14 cellular contexts compared by ENCODE assay signal in the genomic region with DNA sequence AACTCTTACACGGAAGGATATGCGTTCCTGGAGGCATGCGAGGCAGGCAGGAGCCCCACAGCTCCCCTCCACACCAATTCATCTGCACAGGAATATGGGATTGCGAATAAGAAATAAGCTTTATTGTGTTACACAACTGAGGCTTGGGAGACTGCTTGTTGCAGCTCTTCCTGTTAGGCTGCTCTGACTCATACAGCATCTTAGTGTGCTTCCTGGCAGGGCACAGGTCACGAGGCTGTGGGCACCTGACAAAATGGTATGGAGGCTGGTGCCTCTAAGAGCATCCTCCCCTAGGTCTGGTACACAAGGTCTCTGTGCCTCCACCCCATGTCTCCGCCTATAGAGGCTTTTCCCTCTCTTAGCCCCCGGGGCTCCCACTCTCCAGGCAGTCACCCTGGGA. TPM values are rescaled to one million over a fixed set of nuclear protein-coding genes. Genes with fewer than 3 reads are reported as not detected.
DNase-seq lines count a peak whose midpoint lies in the region; ATAC-seq and TF ChIP-seq lines count a peak whose summit lies in the region.
"Had no signal": no experiment of that assay in that cellular context is flagged by ENCODE, and none has a peak within 500 bp of the region (broad histone marks: within the 10 kb centered on the region; RNA-seq: fewer than 3 reads in every experiment).

No MANE protein-coding gene starts in this region.

- no peak overlapping the region for H3K4me3 Mint-ChIP-seq in activated CD8-positive, alpha-beta memory T cell treated with anti-CD3 and anti-CD28 coated beads, Interleukin-2, amount 10 ng/mL, durations not matched to agents 7 days and 5 days
- no peak overlapping the region for H3K4me3 Mint-ChIP-seq in stimulated activated naive CD8-positive, alpha-beta T cell treated with anti-CD3 and anti-CD28 coated beads, Interleukin-15, amount 100 ng/mL, for 72 hours

- H3K9ac ChIP-seq in MM.1S (ENCODE audit: low read length) = no peak overlapping the region

- peak; percentile 50 for DNase-seq in activated CD8-positive, alpha-beta memory T cell treated with anti-CD3 and anti-CD28 coated beads, Interleukin-2, amount 10 ng/mL, durations not matched to agents 7 days and 5 days
- no peak for DNase-seq in activated CD8-positive, alpha-beta memory T cell treated with anti-CD3 and anti-CD28 coated beads for 24 hours
- DNase-seq in RPMI7951 (ENCODE audit: low read depth) (peak; percentile 66), fibroblast of villous mesenchyme (ENCODE audit: low read depth) (peak; percentile 58), MM.1S (no peak), DMS79 (lab: John Stamatoyannopoulos, UW) (no peak)
- DNase-seq in stimulated activated naive CD8-positive, alpha-beta T cell treated with anti-CD3 and anti-CD28 coated beads, Interleukin-15, amount 100 ng/mL, for 72 hours = no peak
- DNase-seq: colonic mucosa, heart right ventricle, SHP77 treated with DMSO at 0.1 percent for 48 hours had no signal

- H3K9me2 ChIP-seq in MM.1S (replicated peaks; ENCODE audit: insufficient read depth, low read length) = no peaks in the 10 kb centered on the region

- H3K4me1 Mint-ChIP-seq in activated CD8-positive, alpha-beta memory T cell treated with anti-CD3 and anti-CD28 coated beads, Interleukin-2, amount 10 ng/mL, durations not matched to agents 7 days and 5 days = peaks cover 6% of the 10 kb centered on the region
- no peaks in the 10 kb centered on the region for H3K4me1 Mint-ChIP-seq in stimulated activated naive CD8-positive, alpha-beta T cell treated with anti-CD3 and anti-CD28 coated beads, Interleukin-15, amount 100 ng/mL, for 72 hours

- no peaks in the 10 kb centered on the region for H3K36me3 ChIP-seq in MM.1S (replicated peaks; ENCODE audit: insufficient read depth, low read length)
- H3K36me3 ChIP-seq: colonic mucosa, heart right ventricle had no signal

- peak; percentile 51 for ATAC-seq in activated CD8-positive, alpha-beta memory T cell treated with anti-CD3 and anti-CD28 coated beads, Interleukin-2, amount 10 ng/mL, durations not matched to agents 7 days and 5 days
- ATAC-seq in stimulated activated naive CD8-positive, alpha-beta T cell treated with anti-CD3 and anti-CD28 coated beads, Interleukin-15, amount 100 ng/mL, for 72 hours = peak; percentile 69
- ATAC-seq in HG02885 (IDR thresholded peaks at IDR 0.05; ENCODE audit: poor library complexity, unreplicated experiment) = no peak
- ATAC-seq: heart right ventricle, K562 had no signal

- H3K79me2 ChIP-seq in MM.1S (ENCODE audit: low read length) = no peaks in the 10 kb centered on the region

- H3K9me3 ChIP-seq in MM.1S (replicated peaks; ENCODE audit: insufficient read depth, low read length) = no peaks in the 10 kb centered on the region
- H3K9me3 ChIP-seq: colonic mucosa, heart right ventricle had no signal

- CTCF ChIA-PET in activated CD8-positive, alpha-beta memory T cell treated with anti-CD3 and anti-CD28 coated beads, Interleukin-2, amount 10 ng/mL, durations not matched to agents 7 days and 5 days (lab: Charles Lee) = no interaction called here

- no peak overlapping the region for H3K4me3 ChIP-seq in fibroblast of villous mesenchyme (ENCODE audit: low read depth, low read length)
- no peak overlapping the region for H3K4me3 ChIP-seq in MM.1S (ENCODE audit: low read length)
- H3K4me3 ChIP-seq: colonic mucosa, heart right ventricle, K562, skin epidermis had no signal

- H3K27ac ChIP-seq in MM.1S (ENCODE audit: low read length) = no peak overlapping the region
- H3K27ac ChIP-seq: colonic mucosa, heart right ventricle had no signal

- H3K36me3 Mint-ChIP-seq in activated CD8-positive, alpha-beta memory T cell treated with anti-CD3 and anti-CD28 coated beads, Interleukin-2, amount 10 ng/mL, durations not matched to agents 7 days and 5 days = no peaks in the 10 kb centered on the region

- H3K4me2 ChIP-seq in MM.1S (ENCODE audit: low read depth, low read length) = no peak overlapping the region

- H3K27ac Mint-ChIP-seq in activated CD8-positive, alpha-beta memory T cell treated with anti-CD3 and anti-CD28 coated beads, Interleukin-2, amount 10 ng/mL, durations not matched to agents 7 days and 5 days = no peak overlapping the region
- H3K27ac Mint-ChIP-seq in stimulated activated naive CD8-positive, alpha-beta T cell treated with anti-CD3 and anti-CD28 coated beads, Interleukin-15, amount 100 ng/mL, for 72 hours = no peak overlapping the region
- H3K27ac Mint-ChIP-seq: activated T-helper 2 cell treated with anti-CD3 and anti-CD28 coated beads, Interferon-gamma antibody, Interleukin-2, Interleukin-4, amounts not matched to agents 10 μg/mL and 5 μg/mL and 100 μg/mL, durations not matched to agents 14 hours and 24 hours and 36 hours had no signal

- H4K20me1 ChIP-seq in MM.1S (ENCODE audit: insufficient read depth, low read length) = no peaks in the 10 kb centered on the region

- H3K27me3 ChIP-seq in MM.1S (replicated peaks; ENCODE audit: insufficient read depth, low read length) = no peaks in the 10 kb centered on the region
- H3K27me3 ChIP-seq: colonic mucosa had no signal

- H3K27me3 Mint-ChIP-seq in activated CD8-positive, alpha-beta memory T cell treated with anti-CD3 and anti-CD28 coated beads, Interleukin-2, amount 10 ng/mL, durations not matched to agents 7 days and 5 days = peaks cover 43% of the 10 kb centered on the region
- H3K27me3 Mint-ChIP-seq in stimulated activated naive CD8-positive, alpha-beta T cell treated with anti-CD3 and anti-CD28 coated beads, Interleukin-15, amount 100 ng/mL, for 72 hours = peaks cover 68% of the 10 kb centered on the region

- no peak overlapping the region for H2AFZ ChIP-seq in MM.1S (ENCODE audit: low read length)

- H3K4me1 ChIP-seq in MM.1S (ENCODE audit: low read length) = no peaks in the 10 kb centered on the region
- H3K4me1 ChIP-seq: colonic mucosa, heart right ventricle had no signal

- TF ChIP-seq CTCF in fibroblast of villous mesenchyme (IDR thresholded peaks at IDR 0.05; ENCODE audit: insufficient read depth, low read depth, low read length) (no peak), MM.1S (IDR thresholded peaks at IDR 0.05; ENCODE audit: low read length) (no peak)

- no peaks in the 10 kb centered on the region for H3F3A ChIP-seq in MM.1S (ENCODE audit: insufficient read depth, low read length)

- no peaks in the 10 kb centered on the region for H3K9me3 Mint-ChIP-seq in activated CD8-positive, alpha-beta memory T cell treated with anti-CD3 and anti-CD28 coated beads, Interleukin-2, amount 10 ng/mL, durations not matched to agents 7 days and 5 days (ENCODE audit: low read depth)
- H3K9me3 Mint-ChIP-seq in stimulated activated naive CD8-positive, alpha-beta T cell treated with anti-CD3 and anti-CD28 coated beads, Interleukin-15, amount 100 ng/mL, for 72 hours = no peaks in the 10 kb centered on the region
- H3K9me3 Mint-ChIP-seq: activated T-helper 2 cell treated with anti-CD3 and anti-CD28 coated beads, Interferon-gamma antibody, Interleukin-2, Interleukin-4, amounts not matched to agents 10 μg/mL and 5 μg/mL and 100 μg/mL, durations not matched to agents 14 hours and 24 hours and 36 hours had no signal

RNA-seq across cellular contexts. Expression of a gene that starts 6.8 kb away (rescaled TPM):
- total RNA-seq in activated CD8-positive, alpha-beta memory T cell treated with anti-CD3 and anti-CD28 coated beads, Interleukin-2, amount 10 ng/mL, durations not matched to agents 7 days and 5 days = not detected
- total RNA-seq in RPMI7951 (2014; rRNA removed; shearing (Covaris generic)) = 1.7 and 2.2 TPM in 2 replicates
- 1.3 and 10.0 TPM in 2 replicates for total RNA-seq in fibroblast of villous mesenchyme
- total RNA-seq: activated T-helper 2 cell treated with anti-CD3 and anti-CD28 coated beads, Interferon-gamma antibody, Interleukin-2, Interleukin-4, amounts not matched to agents 10 μg/mL and 5 μg/mL and 100 μg/mL, durations not matched to agents 14 hours and 24 hours and 36 hours; K562 had no signal

Comparison
In these comparisons a context has a peak if more than half of its experiments do, and no peak if none do; other contexts are left out.
1. DNase-seq: peak in activated CD8-positive, alpha-beta memory T cell treated with anti-CD3 and anti-CD28 coated beads, Interleukin-2, amount 10 ng/mL, durations not matched to agents 7 days and 5 days (single experiment), RPMI7951 (single experiment) and fibroblast of villous mesenchyme (single experiment); none in activated CD8-positive, alpha-beta memory T cell treated with anti-CD3 and anti-CD28 coated beads for 24 hours (single experiment), stimulated activated naive CD8-positive, alpha-beta T cell treated with anti-CD3 and anti-CD28 coated beads, Interleukin-15, amount 100 ng/mL, for 72 hours (0 of 2), MM.1S (single experiment) and DMS79 (single experiment).